ENCODE assay signal across 26 cellular contexts in genomic region chr10:72239409-72239808, GRCh38. TPM values are rescaled to one million over a fixed set of nuclear protein-coding genes. Genes with fewer than 3 reads are reported as not detected.
A peak's percentile ranks its signal among the peaks of the same experiment; 100 is the strongest.
DNase-seq lines count a peak whose midpoint lies in the region; ATAC-seq, FAIRE-seq and TF ChIP-seq lines count a peak whose summit lies in the region.
"Had no signal": no experiment of that assay in that cellular context is flagged by ENCODE, and none has a peak within 500 bp of the region (broad histone marks: within the 10 kb centered on the region; RNA-seq: fewer than 3 reads in every experiment).

No MANE protein-coding gene starts in this region.

- CTCF ChIA-PET in A549 (lab: Yijun Ruan, JAX) (interaction anchor here (1.0 to 3.1 kb wide), 3 partner anchors 35 to 191 kb away, joined by 3 to 10 read pairs (median 7); partner anchors contain the start of gene DDIT4), GM10248 (lab: Yijun Ruan, JAX) (no interaction called here)

- no peak for FAIRE-seq in A549 (lab: Jason Lieb, UNC)
- FAIRE-seq: keratinocyte had no signal

- H4K20me1 ChIP-seq in neural progenitor cell (ENCODE audit: low read depth): no peaks in the 10 kb centered on the region

- peaks cover 39% of the 10 kb centered on the region for H3K4me1 Mint-ChIP-seq in activated T-helper 1 cell treated with anti-CD3 and anti-CD28 coated beads, Interleukin-12 subunit alpha, Interleukin-12 subunit beta, Interleukin-2, Interleukin-4 antibody, amounts not matched to agents 30 ng/mL and 10 ng/mL and 1 ng/mL, durations not matched to agents 14 hours and 24 hours and 36 hours (ENCODE audit: low read depth)
- H3K4me1 Mint-ChIP-seq in neural progenitor cell: peaks cover 22% of the 10 kb centered on the region

- H3K27ac Mint-ChIP-seq in activated T-helper 1 cell treated with anti-CD3 and anti-CD28 coated beads, Interleukin-12 subunit alpha, Interleukin-12 subunit beta, Interleukin-2, Interleukin-4 antibody, amounts not matched to agents 30 ng/mL and 10 ng/mL and 1 ng/mL, durations not matched to agents 14 hours and 24 hours and 36 hours: peak overlapping the region; percentile 3
- H3K27ac Mint-ChIP-seq in neural progenitor cell: peak overlapping the region; percentile 30

- ATAC-seq in A549: no peak
- ATAC-seq in HG03045 (IDR thresholded peaks at IDR 0.05; ENCODE audit: unreplicated experiment): no peak
- no peak for ATAC-seq in GM19397 (IDR thresholded peaks at IDR 0.05; ENCODE audit: unreplicated experiment)
- ATAC-seq: activated CD4-positive, CD25-positive, alpha-beta regulatory T cell treated with anti-CD3 and anti-CD28 coated beads, Interleukin-2, amount 50 U/mL, for 24 hours; effector memory CD8-positive, alpha-beta T cell; lower lobe of right lung had no signal

- no peak overlapping the region for H3K9ac ChIP-seq in neural progenitor cell

- H3K27me3 Mint-ChIP-seq in activated T-helper 1 cell treated with anti-CD3 and anti-CD28 coated beads, Interleukin-12 subunit alpha, Interleukin-12 subunit beta, Interleukin-2, Interleukin-4 antibody, amounts not matched to agents 30 ng/mL and 10 ng/mL and 1 ng/mL, durations not matched to agents 14 hours and 24 hours and 36 hours (ENCODE audit: insufficient read depth): no peaks in the 10 kb centered on the region
- no peaks in the 10 kb centered on the region for H3K27me3 Mint-ChIP-seq in neural progenitor cell (ENCODE audit: insufficient read depth, low read depth)
- H3K27me3 Mint-ChIP-seq: effector memory CD8-positive, alpha-beta T cell; stimulated activated naive CD8-positive, alpha-beta T cell treated with anti-CD3 and anti-CD28 coated beads, Interleukin-15, Interleukin-2, amounts not matched to agents 100 ng/mL and 50 ng/mL, for 24 hours had no signal

- H3K4me3 ChIP-seq in A549 (no peak overlapping the region), neural progenitor cell (no peak overlapping the region), adrenal gland (no peak overlapping the region)
- H3K4me3 ChIP-seq: colonic mucosa, esophagus muscularis mucosa, lower lobe of right lung, upper lobe of left lung had no signal

- H2AFZ ChIP-seq in neural progenitor cell (replicated peaks): no peak overlapping the region

- no peaks in the 10 kb centered on the region for H3K27me3 ChIP-seq in neural progenitor cell
- no peaks in the 10 kb centered on the region for H3K27me3 ChIP-seq in adrenal gland
- H3K27me3 ChIP-seq: colonic mucosa, esophagus muscularis mucosa, upper lobe of left lung had no signal

- POLR2A ChIA-PET in A549 (lab: Yijun Ruan, JAX): interaction anchor here (3.6 kb wide), 1 partner anchor 34 kb away, joined by 15 read pairs; the partner anchor contains the start of gene DDIT4
- POLR2A ChIA-PET in GM10248 (lab: Yijun Ruan, JAX): interaction anchor here (0.6 kb wide), 1 partner anchor 23 kb away, joined by 3 read pairs; the partner anchor contains the start of gene ASCC1

- peak overlapping the region; percentile 50 to 100; a peak in 5 of 6 replicates for H3K27ac ChIP-seq in A549
- H3K27ac ChIP-seq in neural progenitor cell: no peak overlapping the region
- H3K27ac ChIP-seq in adrenal gland: peak overlapping the region in 2 of 5 donors; percentile 6 to 45
- H3K27ac ChIP-seq: C4-2B, colonic mucosa, esophagus muscularis mucosa, lower lobe of right lung, upper lobe of left lung had no signal

- TF ChIP-seq EP300 in A549 (IDR thresholded peaks at IDR 0.05): no peak

- DNase-seq in A549 (ENCODE audit: low read depth in 1 of 2, low spot score in 1 of 2) (no peak), EH (ENCODE audit: low read depth) (peak; percentile 36), neural progenitor cell (ENCODE audit: low spot score) (no peak), GM10248 (ENCODE audit: extremely low spot score) (no peak), adrenal gland (no peak)
- DNase-seq in activated T-helper 1 cell treated with anti-CD3 and anti-CD28 coated beads, Interleukin-12 subunit alpha, Interleukin-12 subunit beta, Interleukin-2, Interleukin-4 antibody, amounts not matched to agents 30 ng/mL and 10 ng/mL and 1 ng/mL, durations not matched to agents 14 hours and 24 hours and 36 hours (ENCODE audit: low spot score): no peak
- DNase-seq: ACHN; colonic mucosa; effector memory CD8-positive, alpha-beta T cell; H7; lower lobe of right lung; MM.1S; NCI-H1694 treated with DMSO at 0.1 percent for 48 hours; NCI-H69; nucleus accumbens; retina; stimulated activated CD4-positive, alpha-beta T cell treated with anti-CD3 and anti-CD28 coated beads, Interleukin-4, amount 100 ng/mL, for 1 hour; T-helper 9 cell; upper lobe of left lung had no signal

- H3K4me3 Mint-ChIP-seq in activated T-helper 1 cell treated with anti-CD3 and anti-CD28 coated beads, Interleukin-12 subunit alpha, Interleukin-12 subunit beta, Interleukin-2, Interleukin-4 antibody, amounts not matched to agents 30 ng/mL and 10 ng/mL and 1 ng/mL, durations not matched to agents 14 hours and 24 hours and 36 hours: no peak overlapping the region
- H3K4me3 Mint-ChIP-seq in neural progenitor cell: no peak overlapping the region
- H3K4me3 Mint-ChIP-seq: effector memory CD8-positive, alpha-beta T cell; stimulated activated naive CD8-positive, alpha-beta T cell treated with anti-CD3 and anti-CD28 coated beads, Interleukin-15, Interleukin-2, amounts not matched to agents 100 ng/mL and 50 ng/mL, for 24 hours had no signal

- no peaks in the 10 kb centered on the region for H3K9me3 Mint-ChIP-seq in activated T-helper 1 cell treated with anti-CD3 and anti-CD28 coated beads, Interleukin-12 subunit alpha, Interleukin-12 subunit beta, Interleukin-2, Interleukin-4 antibody, amounts not matched to agents 30 ng/mL and 10 ng/mL and 1 ng/mL, durations not matched to agents 14 hours and 24 hours and 36 hours
- no peaks in the 10 kb centered on the region for H3K9me3 Mint-ChIP-seq in neural progenitor cell
- H3K9me3 Mint-ChIP-seq: effector memory CD8-positive, alpha-beta T cell; stimulated activated naive CD8-positive, alpha-beta T cell treated with anti-CD3 and anti-CD28 coated beads, Interleukin-15, Interleukin-2, amounts not matched to agents 100 ng/mL and 50 ng/mL, for 24 hours had no signal

- no peaks in the 10 kb centered on the region for H3K79me2 ChIP-seq in neural progenitor cell (ENCODE audit: low read depth)

- H3K4me1 ChIP-seq in A549 (peaks cover 35% of the 10 kb centered on the region), neural progenitor cell (no peaks in the 10 kb centered on the region), adrenal gland (replicated peaks in 1 of 2) (peaks cover 16 to 33% of the 10 kb centered on the region in 2 donors)

- no peak for TF ChIP-seq RAD21 in A549 (conservative IDR thresholded peaks at IDR 0.05 in 1 of 2, IDR thresholded peaks at IDR 0.05 in 1 of 2)

- TF ChIP-seq CTCF in A549 (IDR thresholded peaks at IDR 0.05): no peak
- TF ChIP-seq CTCF in neural progenitor cell (IDR thresholded peaks at IDR 0.05): no peak
- TF ChIP-seq CTCF in GM10248 (IDR thresholded peaks at IDR 0.05; ENCODE audit: control extremely low read depth, extremely low read depth, low read depth, missing control alignments): no peak
- no peak for TF ChIP-seq CTCF in adrenal gland (IDR thresholded peaks at IDR 0.05)

- H3K4me2 ChIP-seq in A549: no peak overlapping the region
- H3K4me2 ChIP-seq in neural progenitor cell: no peak overlapping the region

- TF ChIP-seq POLR2A in A549 (IDR thresholded peaks at IDR 0.05; ENCODE audit: low read length) (no peak), adrenal gland (IDR thresholded peaks at IDR 0.05) (no peak)

- H3K36me3 Mint-ChIP-seq in activated T-helper 1 cell treated with anti-CD3 and anti-CD28 coated beads, Interleukin-12 subunit alpha, Interleukin-12 subunit beta, Interleukin-2, Interleukin-4 antibody, amounts not matched to agents 30 ng/mL and 10 ng/mL and 1 ng/mL, durations not matched to agents 14 hours and 24 hours and 36 hours (ENCODE audit: low read depth): peaks cover 23% of the 10 kb centered on the region
- peaks cover 19% of the 10 kb centered on the region for H3K36me3 Mint-ChIP-seq in neural progenitor cell

- intact Hi-C loops in activated T-helper 1 cell treated with anti-CD3 and anti-CD28 coated beads, Interleukin-12 subunit alpha, Interleukin-12 subunit beta, Interleukin-2, Interleukin-4 antibody, amounts not matched to agents 30 ng/mL and 10 ng/mL and 1 ng/mL, durations not matched to agents 14 hours and 24 hours and 36 hours (cut with micrococcal nuclease): no loop called here
- intact Hi-C loops in adrenal gland (cut with DNase I): no loop called here

- 65% methylated on average over 1 of the region's 1 CpG for WGBS in A549 (ENCODE audit: missing lambda C conversion rate)
- WGBS in adrenal gland, 4 donors: 44 to 75% (median 66%) methylated on average over 1 of the region's 1 CpG

- H3K9me3 ChIP-seq in A549 (no peaks in the 10 kb centered on the region), neural progenitor cell (ENCODE audit: low read depth) (no peaks in the 10 kb centered on the region), adrenal gland (replicated peaks in 1 of 3) (no peaks in the 10 kb centered on the region)
- H3K9me3 ChIP-seq: colonic mucosa, esophagus muscularis mucosa, lower lobe of right lung, upper lobe of left lung had no signal

- H3K36me3 ChIP-seq in neural progenitor cell (no peaks in the 10 kb centered on the region), adrenal gland (replicated peaks in 1 of 2) (peaks cover 0 to 14% of the 10 kb centered on the region in 2 donors)
- H3K36me3 ChIP-seq: colonic mucosa had no signal

- H3F3A ChIP-seq in neural progenitor cell (ENCODE audit: low read depth): peaks cover 8% of the 10 kb centered on the region

RNA-seq across cellular contexts. Expression of gene ASCC1, which starts 23.3 kb away (rescaled TPM):
- polyA plus RNA-seq in A549 (2011; rRNA removed): 82.3 and 83.7 TPM in 2 replicates
- 21.6 and 24.9 TPM in 2 replicates for polyA plus RNA-seq in A549 (2012; cell fraction: cytosol; rRNA removed)
- polyA plus RNA-seq in A549 (2012; cell fraction: nucleus; rRNA removed): 12.2 and 19.1 TPM in 2 replicates
- 56.2 to 58.9 TPM (median 56.5 TPM) in 3 replicates for polyA plus RNA-seq in A549 (2017; fragmentation: RNase III; extraction: RNeasy Plus Mini Kit Qiagen cat#74134 plus additional on column Dnase treatment)
- polyA minus RNA-seq in A549 (2011; rRNA and poly(A)+ RNA removed): 35.9 and 39.6 TPM in 2 replicates
- total RNA-seq in activated T-helper 1 cell treated with anti-CD3 and anti-CD28 coated beads, Interleukin-12 subunit alpha, Interleukin-12 subunit beta, Interleukin-2, Interleukin-4 antibody, amounts not matched to agents 30 ng/mL and 10 ng/mL and 1 ng/mL, durations not matched to agents 14 hours and 24 hours and 36 hours: 29.8 and 33.5 TPM in 2 replicates
- 41.8 and 49.5 TPM in 2 replicates for total RNA-seq in neural progenitor cell (ENCODE audit: low replicate concordance)
- total RNA-seq in adrenal gland: 10 to 100 TPM; 26.6 to 57.4 (median 36.7) TPM
- 100 to 1,000 TPM in 1 of 3 donors, 10 to 100 TPM in 1, 1 to 10 TPM in 1; 9.7 to 101 (median 10.1) TPM for polyA plus RNA-seq in adrenal gland

RNA-seq across cellular contexts. Expression of gene ANAPC16, which starts 23.6 kb away (rescaled TPM):
- polyA plus RNA-seq in A549 (2011; rRNA removed) (136 and 165 TPM in 2 replicates), A549 (2017; fragmentation: RNase III; extraction: RNeasy Plus Mini Kit Qiagen cat#74134 plus additional on column Dnase treatment) (75.1 to 86.1 TPM (median 79.8 TPM) in 3 replicates), adrenal gland (100 to 1,000 TPM; 102 to 186 (median 128) TPM)
- polyA plus RNA-seq in A549 (2012; cell fraction: cytosol; rRNA removed): 61.1 and 70.5 TPM in 2 replicates
- polyA plus RNA-seq in A549 (2012; cell fraction: nucleus; rRNA removed): 13.7 and 21.8 TPM in 2 replicates
- polyA minus RNA-seq in A549 (2011; rRNA and poly(A)+ RNA removed): 36.8 and 46.6 TPM in 2 replicates
- 80.0 and 81.6 TPM in 2 replicates for total RNA-seq in activated T-helper 1 cell treated with anti-CD3 and anti-CD28 coated beads, Interleukin-12 subunit alpha, Interleukin-12 subunit beta, Interleukin-2, Interleukin-4 antibody, amounts not matched to agents 30 ng/mL and 10 ng/mL and 1 ng/mL, durations not matched to agents 14 hours and 24 hours and 36 hours
- total RNA-seq in neural progenitor cell (ENCODE audit: low replicate concordance) (130 and 217 TPM in 2 replicates), adrenal gland (100 to 1,000 TPM in 7 of 8 donors, 10 to 100 TPM in 1; 69.1 to 170 (median 139) TPM)

RNA-seq across cellular contexts. Expression of gene DDIT4, which starts 34.3 kb away (rescaled TPM):
- polyA plus RNA-seq in A549 (2011; rRNA removed): 329 and 392 TPM in 2 replicates
- polyA plus RNA-seq in A549 (2012; cell fraction: cytosol; rRNA removed): 189 and 275 TPM in 2 replicates
- 368 and 387 TPM in 2 replicates for polyA plus RNA-seq in A549 (2012; cell fraction: nucleus; rRNA removed)
- 188 to 239 TPM (median 238 TPM) in 3 replicates for polyA plus RNA-seq in A549 (2017; fragmentation: RNase III; extraction: RNeasy Plus Mini Kit Qiagen cat#74134 plus additional on column Dnase treatment)
- polyA minus RNA-seq in A549 (2011; rRNA and poly(A)+ RNA removed): 299 and 339 TPM in 2 replicates
- 178 and 183 TPM in 2 replicates for total RNA-seq in activated T-helper 1 cell treated with anti-CD3 and anti-CD28 coated beads, Interleukin-12 subunit alpha, Interleukin-12 subunit beta, Interleukin-2, Interleukin-4 antibody, amounts not matched to agents 30 ng/mL and 10 ng/mL and 1 ng/mL, durations not matched to agents 14 hours and 24 hours and 36 hours
- total RNA-seq in neural progenitor cell (ENCODE audit: low replicate concordance): 257 and 436 TPM in 2 replicates
- total RNA-seq in adrenal gland: 100 to 1,000 TPM; 211 to 711 (median 386) TPM
- polyA plus RNA-seq in adrenal gland: 100 to 1,000 TPM; 109 to 149 (median 123) TPM
